Comparison of ENCODE assay signal across 12 cellular contexts in genomic region chrX:19848110-19848509, GRCh38.
"Had no signal": no experiment of that assay in that cellular context is flagged by ENCODE, and none has a peak within 500 bp of the region (broad histone marks: within the 10 kb centered on the region; RNA-seq: fewer than 3 reads in every experiment).

No MANE protein-coding gene starts in this region.

- H3K36me3 ChIP-seq: ascending aorta had no signal

- H3K4me3 ChIP-seq: ascending aorta had no signal

- H3K4me3 Mint-ChIP-seq: activated naive CD8-positive, alpha-beta T cell treated with anti-CD3 and anti-CD28 coated beads for 36 hours; type B pancreatic cell had no signal

- H3K27ac ChIP-seq: ascending aorta, epithelial cell of prostate had no signal

- H3K27ac Mint-ChIP-seq: activated naive CD8-positive, alpha-beta T cell treated with anti-CD3 and anti-CD28 coated beads for 36 hours had no signal

- H3K9me3 ChIP-seq: ascending aorta had no signal

- H3K9me3 Mint-ChIP-seq: activated naive CD8-positive, alpha-beta T cell treated with anti-CD3 and anti-CD28 coated beads for 36 hours; type B pancreatic cell had no signal

- ATAC-seq: left ventricle myocardium superior, sciatic nerve had no signal

- H3K4me1 ChIP-seq: ascending aorta had no signal

- H3K27me3 ChIP-seq: ascending aorta had no signal

- DNase-seq: activated effector memory CD4-positive, alpha-beta T cell treated with Interleukin-2 at 50 U/mL for 16 hours; activated naive CD8-positive, alpha-beta T cell treated with anti-CD3 and anti-CD28 coated beads for 36 hours; effector CD4-positive, alpha-beta T cell; hippocampal formation; left ventricle myocardium superior; mesenchymal stem cell; stimulated activated CD4-positive, alpha-beta T cell treated with anti-CD3 and anti-CD28 coated beads, Interleukin-12 subunit alpha, Interleukin-12 subunit beta, amount 100 ng/mL, for 4 hours; stimulated activated naive CD4-positive, alpha-beta T cell treated with Interleukin-2 at 50 U/mL for 16 hours had no signal

- H3K36me3 Mint-ChIP-seq: type B pancreatic cell had no signal

- H3K27me3 Mint-ChIP-seq: activated naive CD8-positive, alpha-beta T cell treated with anti-CD3 and anti-CD28 coated beads for 36 hours; type B pancreatic cell had no signal
